Comparison of ENCODE assay signal across 8 cellular contexts in genomic region chr4:80173387-80173786, GRCh38. TPM values are rescaled to one million over a fixed set of nuclear protein-coding genes. Genes with fewer than 3 reads are reported as not detected.
DNase-seq lines count a peak whose midpoint lies in the region; ATAC-seq, FAIRE-seq and TF ChIP-seq lines count a peak whose summit lies in the region.

No MANE protein-coding gene starts in this region.

- intact Hi-C loops in mucosa of descending colon (cut with DNase I, micrococcal nuclease) (no loop called here), kidney (cut with DNase I) (no loop called here), stomach (cut with DNase I; ENCODE audit: low total_unique reads) (no loop called here)

- DNase-seq in AML-193 (lab: John Stamatoyannopoulos, UW) (peak; percentile 12 to 17), mucosa of descending colon (peak in 1 of 3 donors; percentile 20), kidney (no peak), stomach (no peak)
- DNase-seq in activated CD8-positive, alpha-beta T cell treated with anti-CD3 and anti-CD28 coated beads, Interleukin-2, amount 10 ng/mL, durations not matched to agents 7 days and 5 days, result peak; percentile 73

- peak overlapping the region; percentile 85 for H3K27ac Mint-ChIP-seq in activated CD8-positive, alpha-beta T cell treated with anti-CD3 and anti-CD28 coated beads, Interleukin-2, amount 10 ng/mL, durations not matched to agents 7 days and 5 days

- H3K27me3 ChIP-seq in stomach, result no peaks in the 10 kb centered on the region
- no peaks in the 10 kb centered on the region for H3K27me3 ChIP-seq in gastroesophageal sphincter

- TF ChIP-seq POLR2A in stomach (IDR thresholded peaks at IDR 0.05) (no peak), gastroesophageal sphincter (IDR thresholded peaks at IDR 0.05) (no peak)

- peak overlapping the region; percentile 56 for H3K4me3 Mint-ChIP-seq in activated CD8-positive, alpha-beta T cell treated with anti-CD3 and anti-CD28 coated beads, Interleukin-2, amount 10 ng/mL, durations not matched to agents 7 days and 5 days

- POLR2A ChIA-PET in activated CD8-positive, alpha-beta T cell treated with anti-CD3 and anti-CD28 coated beads, Interleukin-2, amount 10 ng/mL, durations not matched to agents 7 days and 5 days (lab: Charles Lee), result interaction anchor here (2.0 to 3.1 kb wide), 4 partner anchors 10 to 48 kb away, joined by 4 to 34 read pairs (median 14); no protein-coding TSS in a partner anchor

- no peak for TF ChIP-seq CTCF in mucosa of descending colon (IDR thresholded peaks at IDR 0.05)
- TF ChIP-seq CTCF in kidney (IDR thresholded peaks at IDR 0.05; ENCODE audit: borderline replicate concordance, extremely low read depth, insufficient read depth), result no peak
- no peak for TF ChIP-seq CTCF in stomach (IDR thresholded peaks at IDR 0.05)
- no peak for TF ChIP-seq CTCF in gastroesophageal sphincter (IDR thresholded peaks at IDR 0.05)

- H3K36me3 ChIP-seq in mucosa of descending colon (ENCODE audit: low read depth) (no peaks in the 10 kb centered on the region), kidney (ENCODE audit: control insufficient read depth in 1 of 2, insufficient read depth in 2 of 2, low read length in 2 of 2) (no peaks in the 10 kb centered on the region), stomach (no peaks in the 10 kb centered on the region), gastroesophageal sphincter (no peaks in the 10 kb centered on the region)

- peaks cover 7% of the 10 kb centered on the region for H3K4me1 ChIP-seq in mucosa of descending colon (ENCODE audit: low read depth)
- H3K4me1 ChIP-seq in kidney (ENCODE audit: control insufficient read depth in 1 of 2, insufficient read depth in 1 of 2, low read depth in 1 of 2, low read length in 2 of 2), result no peaks in the 10 kb centered on the region
- no peaks in the 10 kb centered on the region for H3K4me1 ChIP-seq in stomach
- H3K4me1 ChIP-seq in gastroesophageal sphincter, result no peaks in the 10 kb centered on the region

- peaks cover 50% of the 10 kb centered on the region for H3K4me1 Mint-ChIP-seq in activated CD8-positive, alpha-beta T cell treated with anti-CD3 and anti-CD28 coated beads, Interleukin-2, amount 10 ng/mL, durations not matched to agents 7 days and 5 days (ENCODE audit: low read depth)

- CTCF ChIA-PET in activated CD8-positive, alpha-beta T cell treated with anti-CD3 and anti-CD28 coated beads, Interleukin-2, amount 10 ng/mL, durations not matched to agents 7 days and 5 days (lab: Charles Lee), result interaction anchor here (0.7 to 6.4 kb wide), 9 partner anchors 10 to 142 kb away, joined by 3 to 90 read pairs (median 7); no protein-coding TSS in a partner anchor

- TF ChIP-seq EP300 in stomach (IDR thresholded peaks at IDR 0.05) (no peak), gastroesophageal sphincter (IDR thresholded peaks at IDR 0.05) (no peak)

- no peaks in the 10 kb centered on the region for H3K9me3 ChIP-seq in mucosa of descending colon
- H3K9me3 ChIP-seq in kidney (ENCODE audit: control insufficient read depth in 1 of 2, low read length in 2 of 2), result no peaks in the 10 kb centered on the region
- peaks cover 0 to 4% (median under 1%) of the 10 kb centered on the region in 4 donors for H3K9me3 ChIP-seq in stomach
- H3K9me3 ChIP-seq in gastroesophageal sphincter, result no peaks in the 10 kb centered on the region

- H3K27me3 Mint-ChIP-seq in activated CD8-positive, alpha-beta T cell treated with anti-CD3 and anti-CD28 coated beads, Interleukin-2, amount 10 ng/mL, durations not matched to agents 7 days and 5 days (ENCODE audit: low read depth), result no peaks in the 10 kb centered on the region

- H3K4me3 ChIP-seq in mucosa of descending colon (no peak overlapping the region), kidney (ENCODE audit: low read length in 2 of 2) (no peak overlapping the region), stomach (no peak overlapping the region), gastroesophageal sphincter (no peak overlapping the region)

- peaks cover 20% of the 10 kb centered on the region for H3K36me3 Mint-ChIP-seq in activated CD8-positive, alpha-beta T cell treated with anti-CD3 and anti-CD28 coated beads, Interleukin-2, amount 10 ng/mL, durations not matched to agents 7 days and 5 days (ENCODE audit: low read depth)

- peaks cover 4% of the 10 kb centered on the region for H3K9me3 Mint-ChIP-seq in activated CD8-positive, alpha-beta T cell treated with anti-CD3 and anti-CD28 coated beads, Interleukin-2, amount 10 ng/mL, durations not matched to agents 7 days and 5 days (ENCODE audit: insufficient read depth)

- ATAC-seq in GM19468 (IDR thresholded peaks at IDR 0.05; ENCODE audit: extremely low read depth, unreplicated experiment) (peak; percentile 73), HG03521 (IDR thresholded peaks at IDR 0.05; ENCODE audit: unreplicated experiment) (peak; percentile 75), mucosa of descending colon (peak; percentile 75), gastroesophageal sphincter (no peak)
- peak; percentile 94 for ATAC-seq in activated CD8-positive, alpha-beta T cell treated with anti-CD3 and anti-CD28 coated beads, Interleukin-2, amount 10 ng/mL, durations not matched to agents 7 days and 5 days

- no peak overlapping the region for H3K27ac ChIP-seq in kidney (ENCODE audit: low read depth in 2 of 2, low read length in 2 of 2)
- H3K27ac ChIP-seq in stomach, result no peak overlapping the region
- no peak overlapping the region for H3K27ac ChIP-seq in gastroesophageal sphincter

- H3K9ac ChIP-seq in kidney (ENCODE audit: low read length in 2 of 2), result no peak overlapping the region

- FAIRE-seq in kidney (lab: Jason Lieb, UNC), result no peak

RNA-seq across cellular contexts. Expression of gene PRDM8, which starts 23.9 kb away (rescaled TPM):
- total RNA-seq in activated CD8-positive, alpha-beta T cell treated with anti-CD3 and anti-CD28 coated beads, Interleukin-2, amount 10 ng/mL, durations not matched to agents 7 days and 5 days, result 1 to 10 TPM; 3.7 to 4.2 TPM
- total RNA-seq in mucosa of descending colon (10 to 100 TPM in 1 of 3 donors, 1 to 10 TPM in 1, under 1 TPM in 1; 0.41 to 10.1 (median 2.9) TPM), kidney (4.2 TPM), stomach (10 to 100 TPM in 1 of 5 donors, 1 to 10 TPM in 3, not detected in 1; 1.6 to 22.8 (median 4.6) TPM), gastroesophageal sphincter (10 to 100 TPM; 31.2 to 43.6 (median 36.9) TPM)
- polyA plus RNA-seq in kidney (ENCODE audit: insufficient read depth, low read depth, low replicate concordance) (0.75 TPM), stomach (1 to 10 TPM; 2.4 to 2.9 (median 2.5) TPM)

Comparison
In these comparisons a context has a peak if more than half of its experiments do, and no peak if none do; other contexts are left out.
1. DNase-seq: peak in AML-193 (2 of 2) and activated CD8-positive, alpha-beta T cell treated with anti-CD3 and anti-CD28 coated beads, Interleukin-2, amount 10 ng/mL, durations not matched to agents 7 days and 5 days (single experiment); none in kidney (single experiment) and stomach (single experiment).